Comparison of ENCODE assay signal across 1 cellular context in genomic region chr19:10747674-10748073, GRCh38.
TF ChIP-seq lines count a peak whose summit lies in the region.

No MANE protein-coding gene starts in this region.

TF ChIP-seq in H1, 55 proteins besides CTCF, POLR2A, EP300 and RAD21:
- TF ChIP-seq JUND (IDR thresholded peaks at IDR 0.05; ENCODE audit: low read length) (no peak), KDM1A (IDR thresholded peaks at IDR 0.05; ENCODE audit: borderline replicate concordance, low read length) (0 out of 2 replicates have a peak, but pooled peaks have one; percentile 21), RNF2 (IDR thresholded peaks at IDR 0.05; ENCODE audit: borderline replicate concordance, low read depth, low read length, missing control alignments, poor library complexity, severe bottlenecking) (no peak)
- TF ChIP-seq, protein P1, sequence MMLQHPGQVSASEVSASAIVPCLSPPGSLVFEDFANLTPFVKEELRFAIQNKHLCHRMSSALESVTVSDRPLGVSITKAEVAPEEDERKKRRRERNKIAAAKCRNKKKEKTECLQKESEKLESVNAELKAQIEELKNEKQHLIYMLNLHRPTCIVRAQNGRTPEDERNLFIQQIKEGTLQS (IDR thresholded peaks at IDR 0.05; ENCODE audit: insufficient read depth, low read depth, low read length) = no peak
